ENCODE assay signal across 11 cellular contexts in genomic region chr3:181999314-181999713, GRCh38.
A peak's percentile ranks its signal among the peaks of the same experiment; 100 is the strongest.
DNase-seq lines count a peak whose midpoint lies in the region; ATAC-seq lines count a peak whose summit lies in the region.
"Had no signal": no experiment of that assay in that cellular context is flagged by ENCODE, and none has a peak within 500 bp of the region (broad histone marks: within the 10 kb centered on the region; RNA-seq: fewer than 3 reads in every experiment).

No MANE protein-coding gene starts in this region.

- H3K4me1 Mint-ChIP-seq in activated CD8-positive, alpha-beta memory T cell treated with anti-CD3 and anti-CD28 coated beads, Interleukin-2, amount 10 ng/mL, durations not matched to agents 7 days and 5 days = no peaks in the 10 kb centered on the region

- H3K9me3 Mint-ChIP-seq in activated CD8-positive, alpha-beta memory T cell treated with anti-CD3 and anti-CD28 coated beads, Interleukin-2, amount 10 ng/mL, durations not matched to agents 7 days and 5 days (ENCODE audit: low read depth) = no peaks in the 10 kb centered on the region
- H3K9me3 Mint-ChIP-seq: activated T-helper 2 cell treated with anti-CD3 and anti-CD28 coated beads, Interferon-gamma antibody, Interleukin-2, Interleukin-4, amounts not matched to agents 10 μg/mL and 5 μg/mL and 100 μg/mL, durations not matched to agents 14 hours and 24 hours and 36 hours had no signal

- H3K36me3 Mint-ChIP-seq in activated CD8-positive, alpha-beta memory T cell treated with anti-CD3 and anti-CD28 coated beads, Interleukin-2, amount 10 ng/mL, durations not matched to agents 7 days and 5 days = no peaks in the 10 kb centered on the region

- no peak overlapping the region for H3K4me3 Mint-ChIP-seq in activated CD8-positive, alpha-beta memory T cell treated with anti-CD3 and anti-CD28 coated beads, Interleukin-2, amount 10 ng/mL, durations not matched to agents 7 days and 5 days

- H3K27me3 Mint-ChIP-seq in activated CD8-positive, alpha-beta memory T cell treated with anti-CD3 and anti-CD28 coated beads, Interleukin-2, amount 10 ng/mL, durations not matched to agents 7 days and 5 days = no peaks in the 10 kb centered on the region

- CTCF ChIA-PET in activated CD8-positive, alpha-beta memory T cell treated with anti-CD3 and anti-CD28 coated beads, Interleukin-2, amount 10 ng/mL, durations not matched to agents 7 days and 5 days (lab: Charles Lee) = no interaction called here

- no peak for DNase-seq in NCI-H1105 (lab: John Stamatoyannopoulos, UW)
- no peak for DNase-seq in activated CD8-positive, alpha-beta memory T cell treated with anti-CD3 and anti-CD28 coated beads, Interleukin-2, amount 10 ng/mL, durations not matched to agents 7 days and 5 days
- DNase-seq in HUDEP-2 (lab: John Stamatoyannopoulos, UW; ENCODE audit: unreplicated experiment in 76 of 76) = no peak
- DNase-seq: NCI-H1930; stimulated activated naive CD4-positive, alpha-beta T cell treated with Interleukin-2 at 50 U/mL for 16 hours had no signal

- ATAC-seq in GM18519 (IDR thresholded peaks at IDR 0.05; ENCODE audit: low FRiP score, unreplicated experiment) (peak; percentile 83), GM21360 (IDR thresholded peaks at IDR 0.05; ENCODE audit: unreplicated experiment) (peak; percentile 54), HG02884 (IDR thresholded peaks at IDR 0.05; ENCODE audit: unreplicated experiment) (peak; percentile 85), HG03571 (IDR thresholded peaks at IDR 0.05; ENCODE audit: unreplicated experiment) (peak; percentile 68), HG03196 (IDR thresholded peaks at IDR 0.05; ENCODE audit: unreplicated experiment) (no peak)
- no peak for ATAC-seq in activated CD8-positive, alpha-beta memory T cell treated with anti-CD3 and anti-CD28 coated beads, Interleukin-2, amount 10 ng/mL, durations not matched to agents 7 days and 5 days

- no peak overlapping the region for H3K27ac Mint-ChIP-seq in activated CD8-positive, alpha-beta memory T cell treated with anti-CD3 and anti-CD28 coated beads, Interleukin-2, amount 10 ng/mL, durations not matched to agents 7 days and 5 days
- H3K27ac Mint-ChIP-seq: activated T-helper 2 cell treated with anti-CD3 and anti-CD28 coated beads, Interferon-gamma antibody, Interleukin-2, Interleukin-4, amounts not matched to agents 10 μg/mL and 5 μg/mL and 100 μg/mL, durations not matched to agents 14 hours and 24 hours and 36 hours had no signal

Comparison
In these comparisons a context has a peak if more than half of its experiments do, and no peak if none do; other contexts are left out.
1. ATAC-seq: peak in GM18519 (single experiment), GM21360 (single experiment), HG02884 (single experiment) and HG03571 (single experiment); none in activated CD8-positive, alpha-beta memory T cell treated with anti-CD3 and anti-CD28 coated beads, Interleukin-2, amount 10 ng/mL, durations not matched to agents 7 days and 5 days (single experiment) and HG03196 (single experiment).